1 cellular context compared by ENCODE assay signal in genomic region chr6:154558984-154559383, GRCh38.
TF ChIP-seq lines count a peak whose summit lies in the region.

No MANE protein-coding gene starts in this region.

TF ChIP-seq in GM23338, 12 proteins besides CTCF, POLR2A, EP300 and RAD21 (continued from another document):
- TF ChIP-seq, protein P1, sequence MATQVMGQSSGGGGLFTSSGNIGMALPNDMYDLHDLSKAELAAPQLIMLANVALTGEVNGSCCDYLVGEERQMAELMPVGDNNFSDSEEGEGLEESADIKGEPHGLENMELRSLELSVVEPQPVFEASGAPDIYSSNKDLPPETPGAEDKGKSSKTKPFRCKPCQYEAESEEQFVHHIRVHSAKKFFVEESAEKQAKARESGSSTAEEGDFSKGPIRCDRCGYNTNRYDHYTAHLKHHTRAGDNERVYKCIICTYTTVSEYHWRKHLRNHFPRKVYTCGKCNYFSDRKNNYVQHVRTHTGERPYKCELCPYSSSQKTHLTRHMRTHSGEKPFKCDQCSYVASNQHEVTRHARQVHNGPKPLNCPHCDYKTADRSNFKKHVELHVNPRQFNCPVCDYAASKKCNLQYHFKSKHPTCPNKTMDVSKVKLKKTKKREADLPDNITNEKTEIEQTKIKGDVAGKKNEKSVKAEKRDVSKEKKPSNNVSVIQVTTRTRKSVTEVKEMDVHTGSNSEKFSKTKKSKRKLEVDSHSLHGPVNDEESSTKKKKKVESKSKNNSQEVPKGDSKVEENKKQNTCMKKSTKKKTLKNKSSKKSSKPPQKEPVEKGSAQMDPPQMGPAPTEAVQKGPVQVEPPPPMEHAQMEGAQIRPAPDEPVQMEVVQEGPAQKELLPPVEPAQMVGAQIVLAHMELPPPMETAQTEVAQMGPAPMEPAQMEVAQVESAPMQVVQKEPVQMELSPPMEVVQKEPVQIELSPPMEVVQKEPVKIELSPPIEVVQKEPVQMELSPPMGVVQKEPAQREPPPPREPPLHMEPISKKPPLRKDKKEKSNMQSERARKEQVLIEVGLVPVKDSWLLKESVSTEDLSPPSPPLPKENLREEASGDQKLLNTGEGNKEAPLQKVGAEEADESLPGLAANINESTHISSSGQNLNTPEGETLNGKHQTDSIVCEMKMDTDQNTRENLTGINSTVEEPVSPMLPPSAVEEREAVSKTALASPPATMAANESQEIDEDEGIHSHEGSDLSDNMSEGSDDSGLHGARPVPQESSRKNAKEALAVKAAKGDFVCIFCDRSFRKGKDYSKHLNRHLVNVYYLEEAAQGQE (IDR thresholded peaks at IDR 0.05; ENCODE audit: unreplicated experiment) = no peak
- TF ChIP-seq ZNF462 (CRISPR knock-in tag; IDR thresholded peaks at IDR 0.05) (no peak), POLR2AphosphoS5 (IDR thresholded peaks at IDR 0.05; ENCODE audit: low read depth) (no peak), ZNF331 (CRISPR knock-in tag; IDR thresholded peaks at IDR 0.05; ENCODE audit: low read depth) (no peak)
- TF ChIP-seq, protein P2, sequence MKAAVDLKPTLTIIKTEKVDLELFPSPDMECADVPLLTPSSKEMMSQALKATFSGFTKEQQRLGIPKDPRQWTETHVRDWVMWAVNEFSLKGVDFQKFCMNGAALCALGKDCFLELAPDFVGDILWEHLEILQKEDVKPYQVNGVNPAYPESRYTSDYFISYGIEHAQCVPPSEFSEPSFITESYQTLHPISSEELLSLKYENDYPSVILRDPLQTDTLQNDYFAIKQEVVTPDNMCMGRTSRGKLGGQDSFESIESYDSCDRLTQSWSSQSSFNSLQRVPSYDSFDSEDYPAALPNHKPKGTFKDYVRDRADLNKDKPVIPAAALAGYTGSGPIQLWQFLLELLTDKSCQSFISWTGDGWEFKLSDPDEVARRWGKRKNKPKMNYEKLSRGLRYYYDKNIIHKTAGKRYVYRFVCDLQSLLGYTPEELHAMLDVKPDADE (IDR thresholded peaks at IDR 0.05) = no peak
